In genomic region chr22:19974233-19974861, GRCh38 we compare ENCODE assay signal across 1 cellular context.
TF ChIP-seq lines count a peak whose summit lies in the region.

No MANE protein-coding gene starts in this region.

TF ChIP-seq in HCT116, 20 proteins besides CTCF, POLR2A, EP300 and RAD21 (continued from another document):
- TF ChIP-seq YY1 (IDR thresholded peaks at IDR 0.05; ENCODE audit: extremely low read depth, insufficient replicate concordance, low read depth, low read length) = no peak
- no peak for TF ChIP-seq ELF1 (IDR thresholded peaks at IDR 0.05; ENCODE audit: borderline replicate concordance, low read depth)
